In the genomic region with DNA sequence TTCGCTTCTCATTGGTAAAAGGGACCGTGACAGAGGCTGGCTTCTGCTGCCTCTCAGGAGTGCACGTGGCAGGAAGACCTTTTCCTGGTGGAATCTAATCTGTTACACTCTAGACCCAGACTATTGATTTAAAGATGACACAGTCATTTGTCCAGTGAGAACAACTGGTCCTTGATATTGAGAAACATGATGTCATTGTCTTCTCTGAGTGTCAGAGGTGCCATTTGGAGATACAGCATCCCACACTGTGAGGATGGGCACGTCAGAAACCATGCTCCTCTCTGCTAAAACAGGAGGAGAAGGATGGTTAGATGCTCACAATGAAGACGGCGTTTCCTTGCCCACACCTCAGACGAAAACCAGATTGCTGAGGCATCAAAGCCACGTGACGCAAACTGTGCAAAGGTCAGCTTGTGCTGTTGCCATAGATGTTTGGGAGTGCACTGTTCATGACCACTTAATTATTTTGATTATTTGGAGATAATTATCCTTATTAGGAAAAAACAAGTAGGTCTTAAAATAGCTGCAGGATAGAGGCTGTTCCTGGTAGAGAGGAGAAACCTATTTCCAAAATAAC, we compare ENCODE assay signal across 27 cellular contexts.
"Had no signal": no experiment of that assay in that cellular context is flagged by ENCODE, and none has a peak within 500 bp of the region (broad histone marks: within the 10 kb centered on the region; RNA-seq: fewer than 3 reads in every experiment).

No MANE protein-coding gene starts in this region.

- H3K36me3 ChIP-seq: gastrocnemius medialis, thyroid gland had no signal

- H2AFZ ChIP-seq: hepatocyte had no signal

- H3K9me3 Mint-ChIP-seq: activated T-cell treated with anti-CD3 and anti-CD28 coated beads, Interleukin-2, amount 50 U/mL, for 72 hours; central memory CD8-positive, alpha-beta T cell; stimulated activated effector memory CD8-positive, alpha-beta T cell treated with anti-CD3 and anti-CD28 coated beads, Interleukin-12 subunit alpha, Interleukin-12 subunit beta, amount 100 ng/mL, for 72 hours; WTC11 had no signal

- H3K4me1 ChIP-seq: gastrocnemius medialis had no signal

- DNase-seq: activated CD4-positive, alpha-beta T cell treated with anti-CD3 and anti-CD28 coated beads for 1 hour; activated CD8-positive, alpha-beta T cell treated with anti-CD3 and anti-CD28 coated beads, Interleukin-2, amount 10 ng/mL, durations not matched to agents 7 days and 5 days; activated naive CD4-positive, alpha-beta T cell treated with Interleukin-2 at 50 U/mL for 16 hours; activated T-cell treated with anti-CD3 and anti-CD28 coated beads for 4 hours; activated T-cell treated with anti-CD3 and anti-CD28 coated beads, Interleukin-2, amount 50 U/mL, for 72 hours; anterior cingulate cortex; endodermal cell; gastrocnemius medialis; kidney; left colon; mammary epithelial cell; naive thymus-derived CD4-positive, alpha-beta T cell; right cardiac atrium; stimulated activated CD4-positive, alpha-beta T cell treated with anti-CD3 and anti-CD28 coated beads, Interleukin-12 subunit alpha, Interleukin-12 subunit beta, amount 100 ng/mL, for 4 hours; stimulated activated CD4-positive, alpha-beta T cell treated with anti-CD3 and anti-CD28 coated beads, Interleukin-4, amount 100 ng/mL, for 1 hour; SW 1271; T1000; thyroid gland had no signal

- H3K4me2 ChIP-seq: hepatocyte had no signal

- H3K36me3 Mint-ChIP-seq: activated naive CD8-positive, alpha-beta T cell; naive thymus-derived CD4-positive, alpha-beta T cell; stimulated activated effector memory CD8-positive, alpha-beta T cell treated with anti-CD3 and anti-CD28 coated beads, Interleukin-12 subunit alpha, Interleukin-12 subunit beta, amount 100 ng/mL, for 72 hours had no signal

- H3K27ac ChIP-seq: gastrocnemius medialis, hepatocyte, thyroid gland had no signal

- ATAC-seq: activated CD8-positive, alpha-beta T cell treated with anti-CD3 and anti-CD28 coated beads, Interleukin-2, amount 10 ng/mL, durations not matched to agents 7 days and 5 days; activated T-cell treated with anti-CD3 and anti-CD28 coated beads, Interleukin-2, amount 50 U/mL, for 72 hours; gastrocnemius medialis; left colon; naive thymus-derived CD4-positive, alpha-beta T cell; right cardiac atrium; stimulated activated effector memory CD8-positive, alpha-beta T cell treated with anti-CD3 and anti-CD28 coated beads, Interleukin-12 subunit alpha, Interleukin-12 subunit beta, amount 100 ng/mL, for 72 hours; WTC11 had no signal

- H3K27me3 ChIP-seq: hepatocyte, thyroid gland had no signal

- H3K79me2 ChIP-seq: hepatocyte had no signal

- H3K27me3 Mint-ChIP-seq: dendritic cell treated with granulocyte-macrophage colony-stimulating factor and Interleukin-4, amounts not matched to agents 40 ng/mL and 50 ng/mL, for 4 days; naive thymus-derived CD4-positive, alpha-beta T cell; stimulated activated naive CD8-positive, alpha-beta T cell treated with anti-CD3 and anti-CD28 coated beads, Interleukin-15, Interleukin-2, amounts not matched to agents 100 ng/mL and 50 ng/mL, for 24 hours had no signal

- H3K27ac Mint-ChIP-seq: activated CD8-positive, alpha-beta T cell treated with anti-CD3 and anti-CD28 coated beads, Interleukin-2, amount 10 ng/mL, durations not matched to agents 7 days and 5 days; activated naive CD8-positive, alpha-beta T cell; activated T-cell treated with anti-CD3 and anti-CD28 coated beads, Interleukin-2, amount 50 U/mL, for 72 hours; dendritic cell treated with granulocyte-macrophage colony-stimulating factor and Interleukin-4, amounts not matched to agents 40 ng/mL and 50 ng/mL, for 4 days; endodermal cell; naive thymus-derived CD4-positive, alpha-beta T cell; stimulated activated effector memory CD8-positive, alpha-beta T cell treated with anti-CD3 and anti-CD28 coated beads, Interleukin-12 subunit alpha, Interleukin-12 subunit beta, amount 100 ng/mL, for 72 hours; stimulated activated naive CD8-positive, alpha-beta T cell treated with anti-CD3 and anti-CD28 coated beads, Interleukin-15, Interleukin-2, amounts not matched to agents 100 ng/mL and 50 ng/mL, for 24 hours; T-helper 1 cell treated with Interleukin-12 subunit alpha and Interleukin-12 subunit beta and Interleukin-4 antibody, amounts not matched to agents 30 μg/mL and 1 μg/mL, for 36 hours; WTC11 had no signal

- H3K4me1 Mint-ChIP-seq: central memory CD8-positive, alpha-beta T cell; naive thymus-derived CD4-positive, alpha-beta T cell; stimulated activated effector memory CD8-positive, alpha-beta T cell treated with anti-CD3 and anti-CD28 coated beads, Interleukin-12 subunit alpha, Interleukin-12 subunit beta, amount 100 ng/mL, for 72 hours had no signal

- H3K9me3 ChIP-seq: gastrocnemius medialis, thyroid gland had no signal

- H3K4me3 Mint-ChIP-seq: activated CD8-positive, alpha-beta T cell treated with anti-CD3 and anti-CD28 coated beads, Interleukin-2, amount 10 ng/mL, durations not matched to agents 7 days and 5 days; activated naive CD8-positive, alpha-beta T cell; activated T-cell treated with anti-CD3 and anti-CD28 coated beads, Interleukin-2, amount 50 U/mL, for 72 hours; central memory CD8-positive, alpha-beta T cell; dendritic cell treated with granulocyte-macrophage colony-stimulating factor and Interleukin-4, amounts not matched to agents 40 ng/mL and 50 ng/mL, for 4 days; endodermal cell; naive thymus-derived CD4-positive, alpha-beta T cell; neural crest cell; stimulated activated effector memory CD8-positive, alpha-beta T cell treated with anti-CD3 and anti-CD28 coated beads, Interleukin-12 subunit alpha, Interleukin-12 subunit beta, amount 100 ng/mL, for 72 hours; stimulated activated naive CD8-positive, alpha-beta T cell treated with anti-CD3 and anti-CD28 coated beads, Interleukin-15, Interleukin-2, amounts not matched to agents 100 ng/mL and 50 ng/mL, for 24 hours; T-helper 1 cell treated with Interleukin-12 subunit alpha and Interleukin-12 subunit beta and Interleukin-4 antibody, amounts not matched to agents 30 μg/mL and 1 μg/mL, for 36 hours; WTC11 had no signal

- H3K4me3 ChIP-seq: gastrocnemius medialis, hepatocyte, thyroid gland had no signal
